Comparison of ENCODE assay signal across 26 cellular contexts in genomic region chr22:41357191-41357590, GRCh38.
"Had no signal": no experiment of that assay in that cellular context is flagged by ENCODE, and none has a peak within 500 bp of the region (broad histone marks: within the 10 kb centered on the region; RNA-seq: fewer than 3 reads in every experiment).

No MANE protein-coding gene starts in this region.

- H3K36me3 ChIP-seq: colonic mucosa had no signal

- ATAC-seq: effector memory CD8-positive, alpha-beta T cell; esophagus mucosa; gastrocnemius medialis; heart right ventricle; left cardiac atrium; left lung; left ventricle myocardium superior; lower lobe of right lung had no signal

- H3K9me3 ChIP-seq: colonic mucosa, esophagus squamous epithelium, gastrocnemius medialis, heart right ventricle, left lung, lower lobe of right lung had no signal

- H3K4me3 Mint-ChIP-seq: dendritic cell treated with granulocyte-macrophage colony-stimulating factor and Interleukin-4, amounts not matched to agents 40 ng/mL and 50 ng/mL, for 4 days; effector memory CD8-positive, alpha-beta T cell; endodermal cell; mesothelial cell of epicardium had no signal

- H3K27ac Mint-ChIP-seq: dendritic cell treated with granulocyte-macrophage colony-stimulating factor and Interleukin-4, amounts not matched to agents 40 ng/mL and 50 ng/mL, for 4 days; effector memory CD8-positive, alpha-beta T cell; mesothelial cell of epicardium had no signal

- H3K9me3 Mint-ChIP-seq: dendritic cell treated with granulocyte-macrophage colony-stimulating factor and Interleukin-4, amounts not matched to agents 40 ng/mL and 50 ng/mL, for 4 days; effector memory CD8-positive, alpha-beta T cell; endodermal cell; mesothelial cell of epicardium had no signal

- DNase-seq: colonic mucosa; cortex of kidney; effector CD8-positive, alpha-beta T cell; effector memory CD8-positive, alpha-beta T cell; endodermal cell; erythroblast; esophagus squamous epithelium; foreskin fibroblast; foreskin melanocyte; gastrocnemius medialis; glutamatergic neuron; head of caudate nucleus; heart right ventricle; hippocampal formation; left cardiac atrium; left lung; left ventricle myocardium superior; lower lobe of right lung; mesenchymal stem cell had no signal

- H3K4me3 ChIP-seq: colonic mucosa, esophagus squamous epithelium, gastrocnemius medialis, heart right ventricle, left lung, lower lobe of right lung had no signal

- H3K4me1 ChIP-seq: colonic mucosa, left lung, lower lobe of right lung had no signal

- H3K27ac ChIP-seq: colonic mucosa, epithelial cell of prostate, esophagus squamous epithelium, gastrocnemius medialis, heart right ventricle, left lung, lower lobe of right lung had no signal

- H3K27me3 ChIP-seq: colonic mucosa, esophagus squamous epithelium, gastrocnemius medialis, heart right ventricle, left lung had no signal

- H3K27me3 Mint-ChIP-seq: dendritic cell treated with granulocyte-macrophage colony-stimulating factor and Interleukin-4, amounts not matched to agents 40 ng/mL and 50 ng/mL, for 4 days; effector memory CD8-positive, alpha-beta T cell had no signal

- FAIRE-seq: endometrium, islet of Langerhans, keratinocyte had no signal
